In the genomic region with DNA sequence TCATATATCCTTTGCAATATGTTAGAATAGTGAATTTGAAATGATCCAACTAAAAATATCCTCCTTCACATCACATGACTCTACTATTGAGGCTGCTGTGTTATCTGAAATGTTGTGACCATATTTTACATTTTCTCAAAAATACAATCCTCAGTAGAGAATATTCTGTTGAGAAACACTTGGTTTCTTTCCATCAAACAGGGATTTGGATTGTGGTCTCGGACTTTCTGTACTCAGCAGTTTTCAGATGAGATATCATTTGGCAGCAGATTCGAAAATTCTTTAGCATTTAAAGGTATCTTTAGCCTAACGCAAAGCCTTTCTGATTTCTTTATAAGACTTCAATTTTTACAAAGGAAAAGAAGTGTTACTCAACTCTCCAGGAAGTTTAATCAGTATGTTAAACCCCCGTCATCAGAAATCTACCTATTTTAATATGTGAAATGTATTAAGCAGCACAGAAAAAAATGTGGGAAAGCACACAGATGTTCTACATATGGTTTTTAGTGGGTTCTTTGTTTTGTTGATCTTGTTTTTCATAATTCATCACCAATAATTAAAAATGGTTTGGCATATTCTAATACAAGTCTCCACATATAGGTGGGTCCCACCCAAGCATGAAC, we compare ENCODE assay signal across 20 cellular contexts. TPM values are rescaled to one million over a fixed set of nuclear protein-coding genes. Genes with fewer than 3 reads are reported as not detected.
DNase-seq lines count a peak whose midpoint lies in the region; ATAC-seq and TF ChIP-seq lines count a peak whose summit lies in the region.
"Had no signal": no experiment of that assay in that cellular context is flagged by ENCODE, and none has a peak within 500 bp of the region (broad histone marks: within the 10 kb centered on the region; RNA-seq: fewer than 3 reads in every experiment).

No MANE protein-coding gene starts in this region.

- H3K4me3 ChIP-seq in right atrium auricular region (no peak overlapping the region), fibroblast of mammary gland (ENCODE audit: control insufficient read depth, low read depth, low read length) (no peak overlapping the region)
- H3K4me3 ChIP-seq: GM23338 had no signal

- ATAC-seq in Right ventricle myocardium superior (ENCODE audit: poor library complexity) = peak; percentile 52
- ATAC-seq in activated naive CD8-positive, alpha-beta T cell treated with anti-CD3 and anti-CD28 coated beads, Interleukin-2, amount 50 U/mL, for 24 hours = no peak
- ATAC-seq: GM23338 had no signal

- H3K9me3 ChIP-seq in right atrium auricular region = no peaks in the 10 kb centered on the region

- H3K27me3 Mint-ChIP-seq in activated naive CD8-positive, alpha-beta T cell treated with anti-CD3 and anti-CD28 coated beads, Interleukin-2, amount 50 U/mL, for 24 hours = peaks cover 10% of the 10 kb centered on the region

- DNase-seq in Right ventricle myocardium superior (no peak), right atrium auricular region (ENCODE audit: low spot score) (no peak), fibroblast of mammary gland (ENCODE audit: low read depth) (peak; percentile 49), myocyte (ENCODE audit: low read depth) (peak; percentile 26), superior temporal gyrus (ENCODE audit: extremely low spot score) (peak; percentile 25), NCI-H2107 treated with DMSO at 0.1 percent for 48 hours (lab: John Stamatoyannopoulos, UW; ENCODE audit: unreplicated experiment) (no peak), COR-L47 (lab: John Stamatoyannopoulos, UW) (no peak)
- no peak for DNase-seq in activated naive CD8-positive, alpha-beta T cell treated with anti-CD3 and anti-CD28 coated beads, Interleukin-2, amount 50 U/mL, for 24 hours
- DNase-seq: AML-193, DMS79, HCEC 1CT, NCI-H1105 treated with DMSO at 0.1 percent for 48 hours, NCI-H1694 treated with DMSO at 0.1 percent for 48 hours, NCI-H510A, NCI-H748 treated with DMSO at 0.1 percent for 48 hours, SHP77 had no signal

- intact Hi-C loops in Right ventricle myocardium superior (cut with DNase I) = no loop called here

- no peak overlapping the region for H3K27ac Mint-ChIP-seq in activated naive CD8-positive, alpha-beta T cell treated with anti-CD3 and anti-CD28 coated beads, Interleukin-2, amount 50 U/mL, for 24 hours
- H3K27ac Mint-ChIP-seq: GM23338 had no signal

- H3K36me3 Mint-ChIP-seq in activated naive CD8-positive, alpha-beta T cell treated with anti-CD3 and anti-CD28 coated beads, Interleukin-2, amount 50 U/mL, for 24 hours (ENCODE audit: low read depth) = no peaks in the 10 kb centered on the region

- TF ChIP-seq CTCF in right atrium auricular region (IDR thresholded peaks at IDR 0.05) (no peak), fibroblast of mammary gland (conservative IDR thresholded peaks at IDR 0.05; ENCODE audit: control insufficient read depth, insufficient read depth, low read depth, low read length) (no peak)

- H3K4me1 Mint-ChIP-seq in activated naive CD8-positive, alpha-beta T cell treated with anti-CD3 and anti-CD28 coated beads, Interleukin-2, amount 50 U/mL, for 24 hours = no peaks in the 10 kb centered on the region
- H3K4me1 Mint-ChIP-seq: GM23338 had no signal

- H3K4me3 Mint-ChIP-seq in activated naive CD8-positive, alpha-beta T cell treated with anti-CD3 and anti-CD28 coated beads, Interleukin-2, amount 50 U/mL, for 24 hours = no peak overlapping the region
- H3K4me3 Mint-ChIP-seq: GM23338 had no signal

- H3K9me3 Mint-ChIP-seq in activated naive CD8-positive, alpha-beta T cell treated with anti-CD3 and anti-CD28 coated beads, Interleukin-2, amount 50 U/mL, for 24 hours = no peaks in the 10 kb centered on the region
- H3K9me3 Mint-ChIP-seq: GM23338 had no signal

- H3K4me1 ChIP-seq in right atrium auricular region = no peaks in the 10 kb centered on the region

- H3K27ac ChIP-seq in right atrium auricular region = no peak overlapping the region
- H3K27ac ChIP-seq: 22Rv1, C4-2B had no signal

- no peaks in the 10 kb centered on the region for H3K27me3 ChIP-seq in right atrium auricular region

- H3K36me3 ChIP-seq in right atrium auricular region = no peaks in the 10 kb centered on the region

RNA-seq across cellular contexts. Expression of gene ANXA3, which starts 55.4 kb away (rescaled TPM):
- total RNA-seq in Right ventricle myocardium superior = 41.4 TPM
- total RNA-seq in right atrium auricular region = 10 to 100 TPM; 39.4 to 54.0 TPM
- total RNA-seq in myocyte = 0.16 TPM in 1 of 2 replicates, not detected in the other
- polyA plus RNA-seq in myocyte (2012) = 4.7 TPM
- total RNA-seq: OCI-LY7 had no signal

Comparison
In these comparisons a context has a peak if more than half of its experiments do, and no peak if none do; other contexts are left out.
1. DNase-seq: peak in fibroblast of mammary gland (single experiment), myocyte (single experiment) and superior temporal gyrus (single experiment); none in Right ventricle myocardium superior (single experiment), right atrium auricular region (single experiment), NCI-H2107 treated with DMSO at 0.1 percent for 48 hours (single experiment), activated naive CD8-positive, alpha-beta T cell treated with anti-CD3 and anti-CD28 coated beads, Interleukin-2, amount 50 U/mL, for 24 hours (single experiment) and COR-L47 (single experiment).
2. RNA of gene ANXA3, which starts 55.4 kb away (total RNA-seq): 39.4 to 54.0 TPM in right atrium auricular region and 41.4 TPM in Right ventricle myocardium superior (single experiment); 0.16 TPM in myocyte; every median in the first group is over 10 times any median in the second.